9 cellular contexts compared by ENCODE assay signal in genomic region chr22:49960967-49961600, GRCh38. TPM values are rescaled to one million over a fixed set of nuclear protein-coding genes. Genes with fewer than 3 reads are reported as not detected.
A peak's percentile ranks its signal among the peaks of the same experiment; 100 is the strongest.
DNase-seq lines count a peak whose midpoint lies in the region; ATAC-seq and TF ChIP-seq lines count a peak whose summit lies in the region.
"Had no signal": no experiment of that assay in that cellular context is flagged by ENCODE, and none has a peak within 500 bp of the region (broad histone marks: within the 10 kb centered on the region; RNA-seq: fewer than 3 reads in every experiment).

No MANE protein-coding gene starts in this region.

- H3K36me3 ChIP-seq in KMS-11 (ENCODE audit: insufficient read depth) = no peaks in the 10 kb centered on the region
- peaks cover 0 to 45% (median 17%) of the 10 kb centered on the region in 9 donors for H3K36me3 ChIP-seq in heart right ventricle
- peaks cover 7 to 16% of the 10 kb centered on the region in 2 donors for H3K36me3 ChIP-seq in prostate gland

- H3K4me2 ChIP-seq in KMS-11 = no peak overlapping the region; the same call in 1 of the 2 replicates

- CTCF ChIA-PET in activated naive CD4-positive, alpha-beta T cell treated with anti-CD3 and anti-CD28 coated beads for 36 hours (lab: Charles Lee) = interaction anchor here (1.2 kb wide), 1 partner anchor 69 kb away, joined by 6 read pairs; no protein-coding TSS in a partner anchor

- H3K4me1 Mint-ChIP-seq in activated naive CD4-positive, alpha-beta T cell treated with anti-CD3 and anti-CD28 coated beads for 36 hours (ENCODE audit: low read depth) = peaks cover 25% of the 10 kb centered on the region

- no peaks in the 10 kb centered on the region for H3K27me3 ChIP-seq in KMS-11 (ENCODE audit: insufficient read depth, low read depth)
- H3K27me3 ChIP-seq in heart right ventricle = no peaks in the 10 kb centered on the region
- H3K27me3 ChIP-seq in prostate gland (replicated peaks; ENCODE audit: insufficient read depth) = no peaks in the 10 kb centered on the region

- H4K20me1 ChIP-seq in KMS-11 (ENCODE audit: insufficient read depth) = no peaks in the 10 kb centered on the region

- H3K79me2 ChIP-seq in KMS-11 (ENCODE audit: insufficient read depth, low read depth) = peaks cover 24% of the 10 kb centered on the region

- ATAC-seq in heart right ventricle = no peak
- ATAC-seq in GM21526 (IDR thresholded peaks at IDR 0.05; ENCODE audit: low FRiP score, unreplicated experiment) = no peak

- H2AFZ ChIP-seq in KMS-11 (ENCODE audit: low read depth) = no peak overlapping the region

- H3K9me3 Mint-ChIP-seq in activated naive CD4-positive, alpha-beta T cell treated with anti-CD3 and anti-CD28 coated beads for 36 hours = no peaks in the 10 kb centered on the region

- H3K36me3 Mint-ChIP-seq in activated naive CD4-positive, alpha-beta T cell treated with anti-CD3 and anti-CD28 coated beads for 36 hours (ENCODE audit: low read depth) = peaks cover 34% of the 10 kb centered on the region

- TF ChIP-seq CTCF in KMS-11 (conservative IDR thresholded peaks at IDR 0.05; ENCODE audit: low read depth, low read length) (no peak), heart right ventricle (IDR thresholded peaks at IDR 0.05) (peak in 1 of 9 donors; percentile 28), prostate gland (IDR thresholded peaks at IDR 0.05) (peak in 1 of 4 experiments; percentile 24)

- intact Hi-C loops in activated naive CD4-positive, alpha-beta T cell treated with anti-CD3 and anti-CD28 coated beads for 36 hours (cut with micrococcal nuclease) = loop anchor here (1.0 to 5.0 kb wide), 5 partner anchors 16 to 564 kb away; partner anchors contain the start of gene SCO2
- intact Hi-C loops in heart right ventricle (cut with DNase I) = loop anchor here in 6 of 10 donors (1.0 to 2.0 kb wide), 5 partner anchors 23 to 43 kb away; partner anchors contain the start of genes ALG12 (in 1 of the 6) and CRELD2 (in 1 of the 6)
- intact Hi-C loops in prostate gland (cut with DNase I) = no loop called here

- peak overlapping the region; percentile 91 for H3K4me3 Mint-ChIP-seq in activated naive CD4-positive, alpha-beta T cell treated with anti-CD3 and anti-CD28 coated beads for 36 hours

- no peak for TF ChIP-seq POLR2A in prostate gland (IDR thresholded peaks at IDR 0.05)

- DNase-seq in EL (peak; percentile 52), heart right ventricle (peak; percentile 44 to 62), prostate gland (ENCODE audit: low spot score) (peak; percentile 33), SHP77 (lab: John Stamatoyannopoulos, UW) (no peak), UCSD-AML1 (lab: John Stamatoyannopoulos, UW; ENCODE audit: unreplicated experiment) (no peak)
- peak; percentile 43 for DNase-seq in activated naive CD4-positive, alpha-beta T cell treated with anti-CD3 and anti-CD28 coated beads for 36 hours

- H3K9ac ChIP-seq in KMS-11 = peak overlapping the region; percentile 78

- WGBS in heart right ventricle, 2 donors = 1 to 2% methylated on average over 54 to 89 of the region's 89 CpGs
- WGBS in prostate gland = under 1% methylated on average over 30 of the region's 89 CpGs

- peaks cover 9% of the 10 kb centered on the region for H3K4me1 ChIP-seq in KMS-11 (ENCODE audit: low read depth, poor library complexity, severe bottlenecking)
- peaks cover 37 to 61% (median 56%) of the 10 kb centered on the region in 9 donors for H3K4me1 ChIP-seq in heart right ventricle
- peaks cover 15% of the 10 kb centered on the region for H3K4me1 ChIP-seq in prostate gland (replicated peaks)

- no peaks in the 10 kb centered on the region for H3K27me3 Mint-ChIP-seq in activated naive CD4-positive, alpha-beta T cell treated with anti-CD3 and anti-CD28 coated beads for 36 hours (ENCODE audit: low read depth)

- H3K9me3 ChIP-seq in heart right ventricle (no peaks in the 10 kb centered on the region), prostate gland (no peaks in the 10 kb centered on the region)

- H3K27ac ChIP-seq in KMS-11 (peak overlapping the region; percentile 40), heart right ventricle (peak overlapping the region; percentile 86 to 100 (median 98)), prostate gland (peak overlapping the region; percentile 92 to 99)

- H3K27ac Mint-ChIP-seq in activated naive CD4-positive, alpha-beta T cell treated with anti-CD3 and anti-CD28 coated beads for 36 hours = peak overlapping the region; percentile 94

- no peak overlapping the region for H3K4me3 ChIP-seq in KMS-11 (IDR thresholded peaks at IDR 0.05; ENCODE audit: insufficient read depth, low read depth, low read length)
- H3K4me3 ChIP-seq in heart right ventricle = peak overlapping the region; percentile 82 to 97 (median 89)
- H3K4me3 ChIP-seq in prostate gland = peak overlapping the region; percentile 69 to 83

RNA-seq across cellular contexts. Expression of gene PIM3, which starts 0.5 kb away (rescaled TPM):
- 100 to 1,000 TPM; 202 to 210 TPM for total RNA-seq in activated naive CD4-positive, alpha-beta T cell treated with anti-CD3 and anti-CD28 coated beads for 36 hours
- total RNA-seq in heart right ventricle = 10 to 100 TPM; 27.4 to 81.6 (median 41.6) TPM
- 10 to 100 TPM; 43.9 to 62.0 TPM for polyA plus RNA-seq in heart right ventricle
- total RNA-seq in prostate gland = 100 to 1,000 TPM; 126 to 183 TPM

RNA-seq across cellular contexts. Expression of gene CRELD2, which starts 42.6 kb away (rescaled TPM):
- 10 to 100 TPM; 15.3 to 16.2 TPM for total RNA-seq in activated naive CD4-positive, alpha-beta T cell treated with anti-CD3 and anti-CD28 coated beads for 36 hours
- total RNA-seq in heart right ventricle (10 to 100 TPM; 13.0 to 32.5 (median 19.2) TPM), prostate gland (10 to 100 TPM; 55.1 to 70.1 TPM)
- polyA plus RNA-seq in heart right ventricle = 10 to 100 TPM; 11.0 to 90.0 TPM

RNA-seq across cellular contexts. Expression of gene ALG12, which starts 42.8 kb away (rescaled TPM):
- total RNA-seq in activated naive CD4-positive, alpha-beta T cell treated with anti-CD3 and anti-CD28 coated beads for 36 hours = 1 to 10 TPM; 7.4 to 9.6 TPM
- total RNA-seq in heart right ventricle (10 to 100 TPM in 9 of 10 donors, 1 to 10 TPM in 1; 9.6 to 19.8 (median 16.0) TPM), prostate gland (10 to 100 TPM; 26.1 to 33.6 TPM)
- polyA plus RNA-seq in heart right ventricle = 10 to 100 TPM in 1 of 2 donors, 1 to 10 TPM in 1; 9.7 to 10.4 TPM

RNA-seq across cellular contexts. Expression of gene IL17REL, which starts 51.5 kb away (rescaled TPM):
- total RNA-seq in activated naive CD4-positive, alpha-beta T cell treated with anti-CD3 and anti-CD28 coated beads for 36 hours = under 1 TPM; 0.12 to 0.15 TPM
- under 1 TPM in 1 of 10 donors, not detected in 9; 0.11 TPM for total RNA-seq in heart right ventricle
- polyA plus RNA-seq in heart right ventricle = not detected
- total RNA-seq in prostate gland = under 1 TPM in 1 of 2 donors, not detected in 1; 0.68 TPM
- total RNA-seq: NCI-H460 had no signal

Comparison
In these comparisons a context has a peak if more than half of its experiments do, and no peak if none do; other contexts are left out.
1. DNase-seq: peak in EL (single experiment), activated naive CD4-positive, alpha-beta T cell treated with anti-CD3 and anti-CD28 coated beads for 36 hours (single experiment), heart right ventricle (2 of 2) and prostate gland (single experiment); none in SHP77 (0 of 2) and UCSD-AML1 (single experiment).
2. H3K27ac ChIP-seq: peak in every context shown above with its lines; median percentile 98 in heart right ventricle; 96 in prostate gland; 40 in KMS-11.